Comparison of ENCODE assay signal across 17 cellular contexts in genomic region chr17:8753136-8753975, GRCh38. TPM values are rescaled to one million over a fixed set of nuclear protein-coding genes. Genes with fewer than 3 reads are reported as not detected.
DNase-seq lines count a peak whose midpoint lies in the region; ATAC-seq, FAIRE-seq and TF ChIP-seq lines count a peak whose summit lies in the region.
"Had no signal": no experiment of that assay in that cellular context is flagged by ENCODE, and none has a peak within 500 bp of the region (broad histone marks: within the 10 kb centered on the region; RNA-seq: fewer than 3 reads in every experiment).

No MANE protein-coding gene starts in this region.

- no peak for FAIRE-seq in K562 (lab: Jason Lieb, UNC)

- H3K9ac ChIP-seq in K562 (ENCODE audit: insufficient read depth in 1 of 2, low read depth in 2 of 2, low read length in 2 of 2) = no peak overlapping the region
- H3K9ac ChIP-seq: BLaER1 treated with 17β-estradiol and CSF1 and Interleukin-3, amounts not matched to agents 10 nM and 100 nM had no signal

- BruUV-seq in K562 (replicated peaks; lab: Mats Ljungman, UMichigan) = no TSS peak

- H3K4me3 ChIP-seq in K562 (no peak overlapping the region), vagina (no peak overlapping the region)
- H3K4me3 ChIP-seq: BLaER1 treated with 17β-estradiol and CSF1 and Interleukin-3, amounts not matched to agents 10 nM and 100 nM; HAP-1 had no signal

- H3K4me2 ChIP-seq in K562 (ENCODE audit: insufficient read depth, low read length) = no peak overlapping the region
- H3K4me2 ChIP-seq: BLaER1 treated with 17β-estradiol and CSF1 and Interleukin-3, amounts not matched to agents 10 nM and 100 nM had no signal

- DNase-seq in activated CD8-positive, alpha-beta memory T cell treated with anti-CD3 and anti-CD28 coated beads, Interleukin-2, amount 50 U/mL, for 48 hours = peak; percentile 34
- no peak for DNase-seq in activated CD8-positive, alpha-beta memory T cell treated with anti-CD3 and anti-CD28 coated beads, Interleukin-2, amount 50 U/mL, for 4 hours
- DNase-seq in K562 (ENCODE audit: extremely low read depth in 1 of 4, low spot score in 3 of 4) (no peak), islet precursor cell (peak; percentile 54), vagina (ENCODE audit: extremely low spot score in 2 of 2) (peak; percentile 58 to 72), cerebellar cortex (ENCODE audit: low spot score) (no peak)
- DNase-seq: 8988T had no signal

- TF ChIP-seq RAD21 in K562 (CRISPR knock-in tag; conservative IDR thresholded peaks at IDR 0.05 in 1 of 2, IDR thresholded peaks at IDR 0.05 in 1 of 2) = no peak

- H3K4me1 ChIP-seq in K562 (replicated peaks in 1 of 2; ENCODE audit: control insufficient read depth in 2 of 2, insufficient read depth in 2 of 2, low read length in 2 of 2) (no peaks in the 10 kb centered on the region), vagina (no peaks in the 10 kb centered on the region)
- H3K4me1 ChIP-seq: BLaER1 treated with 17β-estradiol and CSF1 and Interleukin-3, amounts not matched to agents 10 nM and 100 nM; HAP-1 had no signal

- H3K27me3 ChIP-seq in K562 (ENCODE audit: control insufficient read depth in 2 of 2, insufficient read depth in 2 of 2, low read length in 2 of 2) (peaks cover 6 to 27% of the 10 kb centered on the region in 2 experiments; a peak in 3 of 5 replicates), vagina (no peaks in the 10 kb centered on the region)
- H3K27me3 ChIP-seq: BLaER1 treated with 17β-estradiol and CSF1 and Interleukin-3, amounts not matched to agents 10 nM and 100 nM had no signal

- ATAC-seq in K562 (no peak), HG02571 (IDR thresholded peaks at IDR 0.05; ENCODE audit: unreplicated experiment) (no peak), GM18867 (IDR thresholded peaks at IDR 0.05; ENCODE audit: unreplicated experiment) (no peak)

- intact Hi-C loops in K562 (cut with micrococcal nuclease) (no loop called here), vagina (cut with DNase I) (no loop called here)

- H3K27ac ChIP-seq in K562 (ENCODE audit: extremely low read depth, low read depth, low read length) (no peak overlapping the region), vagina (no peak overlapping the region)
- H3K27ac ChIP-seq: BLaER1 treated with 17β-estradiol and CSF1 and Interleukin-3, amounts not matched to agents 10 nM and 100 nM had no signal

- TF ChIP-seq POLR2A in K562 (conservative IDR thresholded peaks at IDR 0.05) (no peak), vagina (IDR thresholded peaks at IDR 0.05) (no peak)

- H3K9me1 ChIP-seq in K562 (ENCODE audit: control insufficient read depth, insufficient read depth, low read length) = no peaks in the 10 kb centered on the region

- H3K9me3 ChIP-seq in K562 (replicated peaks; ENCODE audit: control insufficient read depth, insufficient read depth, low read depth, low read length) (no peaks in the 10 kb centered on the region), vagina (no peaks in the 10 kb centered on the region)
- H3K9me3 ChIP-seq: HAP-1 had no signal

- TF ChIP-seq CTCF in K562 (IDR thresholded peaks at IDR 0.05 in 2 of 3, conservative IDR thresholded peaks at IDR 0.05 in 1 of 3; ENCODE audit: insufficient read depth in 2 of 3, low read depth in 1 of 3, low read length in 3 of 3) (no peak), vagina (IDR thresholded peaks at IDR 0.05) (no peak)

- TF ChIP-seq EP300 in K562 (IDR thresholded peaks at IDR 0.05; ENCODE audit: low read length) = no peak

- CTCF ChIA-PET in K562 (lab: Yijun Ruan, JAX; ENCODE audit: low intra/inter-chr PET ratio) = no interaction called here

- no peak overlapping the region for H2AFZ ChIP-seq in K562 (ENCODE audit: low read depth, low read length)

- no peaks in the 10 kb centered on the region for H3K79me2 ChIP-seq in K562 (ENCODE audit: control insufficient read depth, insufficient read depth, low read length)

- WGBS in K562 (ENCODE audit: insufficient coverage, low coverage, missing lambda C conversion rate) = 2% methylated on average over 7 of the region's 12 CpGs

- POLR2A ChIA-PET in K562 (lab: Yijun Ruan, JAX) = no interaction called here

- H4K20me1 ChIP-seq in K562 (replicated peaks; ENCODE audit: control insufficient read depth, insufficient read depth, low read length) = no peaks in the 10 kb centered on the region
- H4K20me1 ChIP-seq: BLaER1 treated with 17β-estradiol and CSF1 and Interleukin-3, amounts not matched to agents 10 nM and 100 nM had no signal

- in situ Hi-C loops in K562 (cut with MboI) = loop anchor here (10.0 kb wide), 1 partner anchor 349 kb away; no protein-coding TSS in a partner anchor

- H3K36me3 ChIP-seq in K562 (ENCODE audit: control insufficient read depth, insufficient read depth, low read length) = no peaks in the 10 kb centered on the region
- H3K36me3 ChIP-seq in vagina = no peaks in the 10 kb centered on the region
- H3K36me3 ChIP-seq: BLaER1 treated with 17β-estradiol and CSF1 and Interleukin-3, amounts not matched to agents 10 nM and 100 nM; HAP-1 had no signal

TF ChIP-seq in K562, 482 proteins besides CTCF, POLR2A, EP300 and RAD21 (continues in another document):
- TF ChIP-seq CXXC5 (CRISPR knock-in tag; IDR thresholded peaks at IDR 0.05) (no peak), HOXB6 (CRISPR knock-in tag; IDR thresholded peaks at IDR 0.05; ENCODE audit: borderline replicate concordance) (no peak), ATF3 (IDR thresholded peaks at IDR 0.05) (peak; percentile 73), ATF3 (CRISPR knock-in tag; conservative IDR thresholded peaks at IDR 0.05) (no peak), GATAD2A (IDR thresholded peaks at IDR 0.05) (no peak)

RNA-seq across cellular contexts. Expression of gene SPDYE4, which starts 5.0 kb away (rescaled TPM):
- not detected in 2 replicates for total RNA-seq in K562 (2011; cell fraction: chromatin; rRNA removed; ENCODE audit: low replicate concordance)
- not detected in 2 replicates for total RNA-seq in K562 (2011; cell fraction: nucleolus; rRNA removed)
- not detected in 2 replicates for total RNA-seq in K562 (2011; cell fraction: nucleoplasm; rRNA removed)
- total RNA-seq in K562 (2014; rRNA removed) (not detected in 2 replicates), K562 (2014; rRNA removed; fragmentation: Illumina TruSeq; extraction: Trizol) (not detected in 2 replicates), K562 (2015; rRNA removed; fragmentation: Illumina TruSeq; extraction: Trizol) (not detected in 2 replicates), K562 (2021) (not detected in 2 replicates), vagina (not detected)
- polyA plus RNA-seq in K562 (2011; rRNA removed) (not detected in 2 replicates), K562 (2014; fragmentation: Illumina TruSeq; extraction: Trizol) (not detected in 2 replicates), K562 (2014; fragmentation: Nextera tagmentation; extraction: Ambion mirVana) (not detected), K562 (2014; rRNA removed) (not detected in 2 replicates)
- polyA plus RNA-seq in K562 (2011; cell fraction: cytosol; rRNA removed) = not detected in 2 replicates
- polyA plus RNA-seq in K562 (2011; cell fraction: nucleus; rRNA removed) = not detected in 2 replicates
- polyA plus RNA-seq in K562 (2012) = not detected in 2 replicates
- not detected in 2 replicates for polyA minus RNA-seq in K562 (2011; rRNA and poly(A)+ RNA removed)
- polyA minus RNA-seq in K562 (2011; cell fraction: cytosol; rRNA and poly(A)+ RNA removed) = not detected in 2 replicates
- polyA minus RNA-seq in K562 (2011; cell fraction: nucleus; rRNA and poly(A)+ RNA removed) = not detected in 2 replicates
- total RNA-seq: CD4-positive, CD25-positive, alpha-beta regulatory T cell; Daoy; G401; H1; HT-29 had no signal
- polyA plus RNA-seq: CD4-positive, CD25-positive, alpha-beta regulatory T cell; H1; IgD-negative memory B cell had no signal

RNA-seq across cellular contexts. Expression of gene CCDC42, which starts 8.7 kb away (rescaled TPM):
- not detected in 2 replicates for total RNA-seq in K562 (2011; cell fraction: chromatin; rRNA removed; ENCODE audit: low replicate concordance)
- not detected in 2 replicates for total RNA-seq in K562 (2011; cell fraction: nucleolus; rRNA removed)
- not detected in 2 replicates for total RNA-seq in K562 (2011; cell fraction: nucleoplasm; rRNA removed)
- total RNA-seq in K562 (2014; rRNA removed) = not detected in 2 replicates
- not detected in 2 replicates for total RNA-seq in K562 (2014; rRNA removed; fragmentation: Illumina TruSeq; extraction: Trizol)
- total RNA-seq in K562 (2015; rRNA removed; fragmentation: Illumina TruSeq; extraction: Trizol) = not detected in 2 replicates
- not detected in 2 replicates for total RNA-seq in K562 (2021)
- not detected in 2 replicates for polyA plus RNA-seq in K562 (2011; rRNA removed)
- 0.04 TPM in 1 of 2 replicates, not detected in the other for polyA plus RNA-seq in K562 (2011; cell fraction: cytosol; rRNA removed)
- polyA plus RNA-seq in K562 (2011; cell fraction: nucleus; rRNA removed) = not detected in 2 replicates
- not detected in 2 replicates for polyA plus RNA-seq in K562 (2012)
- polyA plus RNA-seq in K562 (2014; fragmentation: Illumina TruSeq; extraction: Trizol) = not detected in 2 replicates
- polyA plus RNA-seq in K562 (2014; fragmentation: Nextera tagmentation; extraction: Ambion mirVana) = not detected
- polyA plus RNA-seq in K562 (2014; rRNA removed) = not detected in 2 replicates
- polyA minus RNA-seq in K562 (2011; rRNA and poly(A)+ RNA removed) = not detected in 2 replicates
- polyA minus RNA-seq in K562 (2011; cell fraction: cytosol; rRNA and poly(A)+ RNA removed) = not detected in 2 replicates
- not detected in 2 replicates for polyA minus RNA-seq in K562 (2011; cell fraction: nucleus; rRNA and poly(A)+ RNA removed)
- total RNA-seq in vagina = not detected
- total RNA-seq: CD4-positive, CD25-positive, alpha-beta regulatory T cell; Daoy; G401; H1; HT-29 had no signal
- polyA plus RNA-seq: H1, IgD-negative memory B cell had no signal

RNA-seq across cellular contexts. Expression of gene MFSD6L, which starts 45.8 kb away (rescaled TPM):
- not detected in 2 replicates for total RNA-seq in K562 (2011; cell fraction: chromatin; rRNA removed; ENCODE audit: low replicate concordance)
- total RNA-seq in K562 (2011; cell fraction: nucleolus; rRNA removed) = not detected in 2 replicates
- total RNA-seq in K562 (2011; cell fraction: nucleoplasm; rRNA removed) = not detected in 2 replicates
- total RNA-seq in K562 (2014; rRNA removed) = not detected in 2 replicates
- not detected in 2 replicates for total RNA-seq in K562 (2014; rRNA removed; fragmentation: Illumina TruSeq; extraction: Trizol)
- not detected in 2 replicates for total RNA-seq in K562 (2015; rRNA removed; fragmentation: Illumina TruSeq; extraction: Trizol)
- not detected in 2 replicates for total RNA-seq in K562 (2021)
- not detected in 2 replicates for polyA plus RNA-seq in K562 (2011; rRNA removed)
- polyA plus RNA-seq in K562 (2011; cell fraction: cytosol; rRNA removed) = not detected in 2 replicates
- polyA plus RNA-seq in K562 (2011; cell fraction: nucleus; rRNA removed) = not detected in 2 replicates
- not detected in 2 replicates for polyA plus RNA-seq in K562 (2012)
- polyA plus RNA-seq in K562 (2014; fragmentation: Illumina TruSeq; extraction: Trizol) = not detected in 2 replicates
- not detected for polyA plus RNA-seq in K562 (2014; fragmentation: Nextera tagmentation; extraction: Ambion mirVana)
- not detected in 2 replicates for polyA plus RNA-seq in K562 (2014; rRNA removed)
- not detected in 2 replicates for polyA minus RNA-seq in K562 (2011; rRNA and poly(A)+ RNA removed)
- polyA minus RNA-seq in K562 (2011; cell fraction: cytosol; rRNA and poly(A)+ RNA removed) = not detected in 2 replicates
- not detected in 2 replicates for polyA minus RNA-seq in K562 (2011; cell fraction: nucleus; rRNA and poly(A)+ RNA removed)
- not detected for total RNA-seq in vagina
- total RNA-seq: CD4-positive, CD25-positive, alpha-beta regulatory T cell; Daoy; G401; HT-29 had no signal
- polyA plus RNA-seq: CD4-positive, CD25-positive, alpha-beta regulatory T cell; IgD-negative memory B cell had no signal

Comparison
In these comparisons a context has a peak if more than half of its experiments do, and no peak if none do; other contexts are left out.
1. DNase-seq: peak in activated CD8-positive, alpha-beta memory T cell treated with anti-CD3 and anti-CD28 coated beads, Interleukin-2, amount 50 U/mL, for 48 hours (single experiment), islet precursor cell (single experiment) and vagina (2 of 2); none in activated CD8-positive, alpha-beta memory T cell treated with anti-CD3 and anti-CD28 coated beads, Interleukin-2, amount 50 U/mL, for 4 hours (single experiment), K562 (0 of 4) and cerebellar cortex (single experiment).